Comparison of ENCODE assay signal across 1 cellular context in the genomic region with DNA sequence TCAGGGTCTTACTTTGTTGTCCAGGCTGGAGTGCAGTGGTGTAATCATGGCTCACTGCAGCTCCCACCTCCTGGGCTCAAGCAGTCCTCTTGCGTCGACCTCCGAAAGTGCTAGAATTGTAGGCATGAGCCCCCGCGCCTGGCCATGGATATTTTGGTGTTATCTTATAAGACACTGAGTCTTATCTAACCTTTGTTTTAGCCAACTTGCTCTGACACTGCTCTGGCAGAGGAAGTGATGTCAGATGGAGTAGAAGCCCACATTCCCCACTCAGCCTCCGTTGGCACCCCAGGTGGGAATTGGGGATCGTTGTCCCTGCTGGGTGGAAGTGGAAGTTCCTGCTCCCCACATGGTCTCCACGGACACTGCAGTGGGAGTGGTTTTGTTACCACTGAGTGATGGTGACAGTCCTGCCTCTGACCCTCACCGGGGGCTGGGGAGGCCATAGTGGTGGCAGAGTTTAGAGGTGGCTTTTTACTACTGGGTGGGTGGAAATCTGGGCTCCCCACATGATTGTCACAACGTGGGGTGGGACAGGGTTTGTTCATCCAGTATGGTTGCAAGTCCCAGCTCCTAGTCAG.
TF ChIP-seq lines count a peak whose summit lies in the region.

No MANE protein-coding gene starts in this region.

TF ChIP-seq in GM23338, 12 proteins besides CTCF, POLR2A, EP300 and RAD21 (continued from another document):
- TF ChIP-seq, protein P1, sequence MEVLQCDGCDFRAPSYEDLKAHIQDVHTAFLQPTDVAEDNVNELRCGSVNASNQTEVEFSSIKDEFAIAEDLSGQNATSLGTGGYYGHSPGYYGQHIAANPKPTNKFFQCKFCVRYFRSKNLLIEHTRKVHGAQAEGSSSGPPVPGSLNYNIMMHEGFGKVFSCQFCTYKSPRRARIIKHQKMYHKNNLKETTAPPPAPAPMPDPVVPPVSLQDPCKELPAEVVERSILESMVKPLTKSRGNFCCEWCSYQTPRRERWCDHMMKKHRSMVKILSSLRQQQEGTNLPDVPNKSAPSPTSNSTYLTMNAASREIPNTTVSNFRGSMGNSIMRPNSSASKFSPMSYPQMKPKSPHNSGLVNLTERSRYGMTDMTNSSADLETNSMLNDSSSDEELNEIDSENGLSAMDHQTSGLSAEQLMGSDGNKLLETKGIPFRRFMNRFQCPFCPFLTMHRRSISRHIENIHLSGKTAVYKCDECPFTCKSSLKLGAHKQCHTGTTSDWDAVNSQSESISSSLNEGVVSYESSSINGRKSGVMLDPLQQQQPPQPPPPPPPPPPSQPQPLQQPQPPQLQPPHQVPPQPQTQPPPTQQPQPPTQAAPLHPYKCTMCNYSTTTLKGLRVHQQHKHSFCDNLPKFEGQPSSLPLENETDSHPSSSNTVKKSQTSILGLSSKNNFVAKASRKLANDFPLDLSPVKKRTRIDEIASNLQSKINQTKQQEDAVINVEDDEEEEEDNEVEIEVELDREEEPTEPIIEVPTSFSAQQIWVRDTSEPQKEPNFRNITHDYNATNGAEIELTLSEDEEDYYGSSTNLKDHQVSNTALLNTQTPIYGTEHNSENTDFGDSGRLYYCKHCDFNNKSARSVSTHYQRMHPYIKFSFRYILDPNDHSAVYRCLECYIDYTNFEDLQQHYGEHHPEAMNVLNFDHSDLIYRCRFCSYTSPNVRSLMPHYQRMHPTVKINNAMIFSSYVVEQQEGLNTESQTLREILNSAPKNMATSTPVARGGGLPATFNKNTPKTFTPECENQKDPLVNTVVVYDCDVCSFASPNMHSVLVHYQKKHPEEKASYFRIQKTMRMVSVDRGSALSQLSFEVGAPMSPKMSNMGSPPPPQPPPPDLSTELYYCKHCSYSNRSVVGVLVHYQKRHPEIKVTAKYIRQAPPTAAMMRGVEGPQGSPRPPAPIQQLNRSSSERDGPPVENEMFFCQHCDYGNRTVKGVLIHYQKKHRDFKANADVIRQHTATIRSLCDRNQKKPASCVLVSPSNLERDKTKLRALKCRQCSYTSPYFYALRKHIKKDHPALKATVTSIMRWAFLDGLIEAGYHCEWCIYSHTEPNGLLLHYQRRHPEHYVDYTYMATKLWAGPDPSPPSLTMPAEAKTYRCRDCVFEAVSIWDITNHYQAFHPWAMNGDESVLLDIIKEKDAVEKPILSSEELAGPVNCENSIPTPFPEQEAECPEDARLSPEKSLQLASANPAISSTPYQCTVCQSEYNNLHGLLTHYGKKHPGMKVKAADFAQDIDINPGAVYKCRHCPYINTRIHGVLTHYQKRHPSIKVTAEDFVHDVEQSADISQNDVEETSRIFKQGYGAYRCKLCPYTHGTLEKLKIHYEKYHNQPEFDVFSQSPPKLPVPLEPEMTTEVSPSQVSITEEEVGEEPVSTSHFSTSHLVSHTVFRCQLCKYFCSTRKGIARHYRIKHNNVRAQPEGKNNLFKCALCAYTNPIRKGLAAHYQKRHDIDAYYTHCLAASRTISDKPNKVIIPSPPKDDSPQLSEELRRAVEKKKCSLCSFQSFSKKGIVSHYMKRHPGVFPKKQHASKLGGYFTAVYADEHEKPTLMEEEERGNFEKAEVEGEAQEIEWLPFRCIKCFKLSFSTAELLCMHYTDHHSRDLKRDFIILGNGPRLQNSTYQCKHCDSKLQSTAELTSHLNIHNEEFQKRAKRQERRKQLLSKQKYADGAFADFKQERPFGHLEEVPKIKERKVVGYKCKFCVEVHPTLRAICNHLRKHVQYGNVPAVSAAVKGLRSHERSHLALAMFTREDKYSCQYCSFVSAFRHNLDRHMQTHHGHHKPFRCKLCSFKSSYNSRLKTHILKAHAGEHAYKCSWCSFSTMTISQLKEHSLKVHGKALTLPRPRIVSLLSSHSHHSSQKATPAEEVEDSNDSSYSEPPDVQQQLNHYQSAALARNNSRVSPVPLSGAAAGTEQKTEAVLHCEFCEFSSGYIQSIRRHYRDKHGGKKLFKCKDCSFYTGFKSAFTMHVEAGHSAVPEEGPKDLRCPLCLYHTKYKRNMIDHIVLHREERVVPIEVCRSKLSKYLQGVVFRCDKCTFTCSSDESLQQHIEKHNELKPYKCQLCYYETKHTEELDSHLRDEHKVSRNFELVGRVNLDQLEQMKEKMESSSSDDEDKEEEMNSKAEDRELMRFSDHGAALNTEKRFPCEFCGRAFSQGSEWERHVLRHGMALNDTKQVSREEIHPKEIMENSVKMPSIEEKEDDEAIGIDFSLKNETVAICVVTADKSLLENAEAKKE (CRISPR knock-in tag; IDR thresholded peaks at IDR 0.05), result no peak
